Comparison of ENCODE assay signal across 8 cellular contexts in genomic region chr15:39629376-39629775, GRCh38. TPM values are rescaled to one million over a fixed set of nuclear protein-coding genes. Genes with fewer than 3 reads are reported as not detected.
DNase-seq lines count a peak whose midpoint lies in the region; ATAC-seq, FAIRE-seq and TF ChIP-seq lines count a peak whose summit lies in the region.

No MANE protein-coding gene starts in this region.

- WGBS in K562 (ENCODE audit: insufficient coverage, low coverage, missing lambda C conversion rate) = 7% methylated on average over 5 of the region's 5 CpGs

- no peak for TF ChIP-seq RAD21 in K562 (CRISPR knock-in tag; conservative IDR thresholded peaks at IDR 0.05 in 1 of 2, IDR thresholded peaks at IDR 0.05 in 1 of 2)

- no peak for TF ChIP-seq EP300 in K562 (IDR thresholded peaks at IDR 0.05; ENCODE audit: low read length)

- in situ Hi-C loops in K562 (cut with MboI) = no loop called here

- no TSS peak for BruUV-seq in K562 (replicated peaks; lab: Mats Ljungman, UMichigan)

- H3K27ac ChIP-seq in K562 (ENCODE audit: extremely low read depth, low read depth, low read length) = no peak overlapping the region

- no peaks in the 10 kb centered on the region for H3K4me1 ChIP-seq in K562 (replicated peaks in 1 of 2; ENCODE audit: control insufficient read depth in 2 of 2, insufficient read depth in 2 of 2, low read length in 2 of 2)

- ATAC-seq in K562 = no peak

- H3K79me2 ChIP-seq in K562 (ENCODE audit: control insufficient read depth, insufficient read depth, low read length) = no peaks in the 10 kb centered on the region

- POLR2A ChIA-PET in K562 (lab: Yijun Ruan, JAX) = interaction anchor here (1.0 kb wide), 2 partner anchors 12 to 16 kb away, joined by 3 read pairs; no protein-coding TSS in a partner anchor

- H3K9me3 ChIP-seq in K562 (replicated peaks; ENCODE audit: control insufficient read depth, insufficient read depth, low read depth, low read length) = no peaks in the 10 kb centered on the region

- H3K36me3 ChIP-seq in K562 (ENCODE audit: control insufficient read depth, insufficient read depth, low read length) = no peaks in the 10 kb centered on the region

- H3K27me3 ChIP-seq in K562 (ENCODE audit: control insufficient read depth in 2 of 2, insufficient read depth in 2 of 2, low read length in 2 of 2) = peaks cover 6 to 31% of the 10 kb centered on the region in 2 experiments; a peak in 4 of 5 replicates

- no peak for TF ChIP-seq CTCF in K562 (IDR thresholded peaks at IDR 0.05 in 2 of 3, conservative IDR thresholded peaks at IDR 0.05 in 1 of 3; ENCODE audit: insufficient read depth in 2 of 3, low read depth in 1 of 3, low read length in 3 of 3)

- no peak overlapping the region for H2AFZ ChIP-seq in K562 (ENCODE audit: low read depth, low read length)

- no peaks in the 10 kb centered on the region for H3K9me1 ChIP-seq in K562 (ENCODE audit: control insufficient read depth, insufficient read depth, low read length)

- TF ChIP-seq POLR2A in K562 (conservative IDR thresholded peaks at IDR 0.05) = no peak

- CTCF ChIA-PET in K562 (lab: Yijun Ruan, JAX; ENCODE audit: low intra/inter-chr PET ratio) = no interaction called here

- no peak overlapping the region for H3K4me3 ChIP-seq in K562

- DNase-seq in EL (peak; percentile 35), T-helper 9 cell (peak; percentile 58), K562 (ENCODE audit: extremely low read depth in 1 of 4, low spot score in 3 of 4) (no peak), frontal cortex (ENCODE audit: low spot score in 2 of 2) (no peak), NCI-H1694 treated with DMSO at 0.1 percent for 48 hours (lab: John Stamatoyannopoulos, UW) (no peak), NCI-H1436 treated with DMSO at 0.1 percent for 48 hours (lab: John Stamatoyannopoulos, UW) (no peak), GM03348 (ENCODE audit: low spot score) (no peak)
- DNase-seq in stimulated activated CD4-positive, alpha-beta T cell treated with anti-CD3 and anti-CD28 coated beads, Interleukin-12 subunit alpha, Interleukin-12 subunit beta, amount 100 ng/mL, for 48 hours (ENCODE audit: low read depth in 2 of 3, low spot score in 1 of 3) = peak; percentile 25 to 45 (median 43)

- H3K9ac ChIP-seq in K562 (ENCODE audit: insufficient read depth in 1 of 2, low read depth in 2 of 2, low read length in 2 of 2) = no peak overlapping the region

- no peak overlapping the region for H3K4me2 ChIP-seq in K562 (ENCODE audit: insufficient read depth, low read length)

- intact Hi-C loops in K562 (cut with micrococcal nuclease) = no loop called here

- no peaks in the 10 kb centered on the region for H4K20me1 ChIP-seq in K562 (replicated peaks; ENCODE audit: control insufficient read depth, insufficient read depth, low read length)

- no peak for FAIRE-seq in K562 (lab: Jason Lieb, UNC)
- no peak for FAIRE-seq in frontal cortex (lab: Jason Lieb, UNC)

TF ChIP-seq in K562, 482 proteins besides CTCF, POLR2A, EP300 and RAD21:
- TF ChIP-seq E2F5 (CRISPR knock-in tag; IDR thresholded peaks at IDR 0.05) = no peak
- no peak for TF ChIP-seq ZNF282 (CRISPR knock-in tag; IDR thresholded peaks at IDR 0.05)
- no peak for TF ChIP-seq TEAD4 (IDR thresholded peaks at IDR 0.05; ENCODE audit: low read length)
- no peak for TF ChIP-seq TEAD4 (CRISPR knock-in tag; IDR thresholded peaks at IDR 0.05; ENCODE audit: borderline replicate concordance)
- TF ChIP-seq NR2C2 (CRISPR knock-in tag; IDR thresholded peaks at IDR 0.05) = no peak
- peak; percentile 33; the same call in 1 of the 2 replicates for TF ChIP-seq NR2C2 (tag; IDR thresholded peaks at IDR 0.05)
- no peak for TF ChIP-seq TAF7 (tag; IDR thresholded peaks at IDR 0.05)
- no peak for TF ChIP-seq KLF16 (IDR thresholded peaks at IDR 0.05)

RNA-seq across cellular contexts. Expression of gene THBS1, which starts 48.5 kb away (rescaled TPM):
- total RNA-seq in K562 (2011; cell fraction: chromatin; rRNA removed; ENCODE audit: low replicate concordance) = 3.7 and 5.3 TPM in 2 replicates
- total RNA-seq in K562 (2011; cell fraction: nucleolus; rRNA removed) = 2.2 and 3.2 TPM in 2 replicates
- 2.1 and 3.4 TPM in 2 replicates for total RNA-seq in K562 (2011; cell fraction: nucleoplasm; rRNA removed)
- total RNA-seq in K562 (2014; rRNA removed) (0.23 and 0.29 TPM in 2 replicates), K562 (2014; rRNA removed; fragmentation: Illumina TruSeq; extraction: Trizol) (0.40 and 0.51 TPM in 2 replicates), K562 (2015; rRNA removed; fragmentation: Illumina TruSeq; extraction: Trizol) (0.53 and 0.65 TPM in 2 replicates), K562 (2021) (1.3 and 2.0 TPM in 2 replicates), frontal cortex (57.1 TPM)
- polyA plus RNA-seq in K562 (2011; rRNA removed) (0.16 and 0.64 TPM in 2 replicates), K562 (2014; fragmentation: Illumina TruSeq; extraction: Trizol) (0.12 and 0.40 TPM in 2 replicates), K562 (2014; fragmentation: Nextera tagmentation; extraction: Ambion mirVana) (under 1 TPM; 0.04 to 0.08 TPM), K562 (2014; rRNA removed) (0.07 and 1.0 TPM in 2 replicates)
- polyA plus RNA-seq in K562 (2011; cell fraction: cytosol; rRNA removed) = 0.44 and 1.9 TPM in 2 replicates
- 0.44 and 7.7 TPM in 2 replicates for polyA plus RNA-seq in K562 (2011; cell fraction: nucleus; rRNA removed)
- 0.31 and 0.84 TPM in 2 replicates for polyA plus RNA-seq in K562 (2012)
- 0.42 and 2.6 TPM in 2 replicates for polyA minus RNA-seq in K562 (2011; rRNA and poly(A)+ RNA removed)
- 2.8 and 4.3 TPM in 2 replicates for polyA minus RNA-seq in K562 (2011; cell fraction: cytosol; rRNA and poly(A)+ RNA removed)
- polyA minus RNA-seq in K562 (2011; cell fraction: nucleus; rRNA and poly(A)+ RNA removed) = 1.1 and 7.7 TPM in 2 replicates

Comparison
In these comparisons a context has a peak if more than half of its experiments do, and no peak if none do; other contexts are left out.
1. DNase-seq: peak in EL (single experiment), T-helper 9 cell (single experiment) and stimulated activated CD4-positive, alpha-beta T cell treated with anti-CD3 and anti-CD28 coated beads, Interleukin-12 subunit alpha, Interleukin-12 subunit beta, amount 100 ng/mL, for 48 hours (3 of 3); none in K562 (0 of 4), frontal cortex (0 of 2), NCI-H1694 treated with DMSO at 0.1 percent for 48 hours (single experiment), NCI-H1436 treated with DMSO at 0.1 percent for 48 hours (single experiment) and GM03348 (single experiment).